In genomic region chr3:188061133-188061532, GRCh38 we compare ENCODE assay signal across 10 cellular contexts.
DNase-seq lines count a peak whose midpoint lies in the region; ATAC-seq and TF ChIP-seq lines count a peak whose summit lies in the region.
"Had no signal": no experiment of that assay in that cellular context is flagged by ENCODE, and none has a peak within 500 bp of the region (broad histone marks: within the 10 kb centered on the region; RNA-seq: fewer than 3 reads in every experiment).

No MANE protein-coding gene starts in this region.

- H3K27me3 Mint-ChIP-seq in activated T-cell treated with anti-CD3 and anti-CD28 coated beads, Interleukin-2, amount 50 U/mL, for 4 hours (ENCODE audit: low read depth), result no peaks in the 10 kb centered on the region
- no peaks in the 10 kb centered on the region for H3K27me3 Mint-ChIP-seq in stimulated activated naive CD8-positive, alpha-beta T cell treated with anti-CD3 and anti-CD28 coated beads, Interleukin-15, Interleukin-2, amounts not matched to agents 100 ng/mL and 50 ng/mL, for 24 hours

- H3K27ac Mint-ChIP-seq in stimulated activated naive CD8-positive, alpha-beta T cell treated with anti-CD3 and anti-CD28 coated beads, Interleukin-15, Interleukin-2, amounts not matched to agents 100 ng/mL and 50 ng/mL, for 24 hours, result peak overlapping the region; percentile 90

- H3K36me3 Mint-ChIP-seq in activated T-cell treated with anti-CD3 and anti-CD28 coated beads, Interleukin-2, amount 50 U/mL, for 4 hours (ENCODE audit: insufficient read depth), result no peaks in the 10 kb centered on the region
- no peaks in the 10 kb centered on the region for H3K36me3 Mint-ChIP-seq in stimulated activated naive CD8-positive, alpha-beta T cell treated with anti-CD3 and anti-CD28 coated beads, Interleukin-15, Interleukin-2, amounts not matched to agents 100 ng/mL and 50 ng/mL, for 24 hours (ENCODE audit: low read depth)

- peaks cover 0 to 24% (median 9%) of the 10 kb centered on the region in 4 donors for H3K4me1 ChIP-seq in tibial nerve

- H3K4me3 Mint-ChIP-seq in activated T-cell treated with anti-CD3 and anti-CD28 coated beads, Interleukin-2, amount 50 U/mL, for 4 hours, result peak overlapping the region; percentile 41
- H3K4me3 Mint-ChIP-seq in stimulated activated naive CD8-positive, alpha-beta T cell treated with anti-CD3 and anti-CD28 coated beads, Interleukin-15, Interleukin-2, amounts not matched to agents 100 ng/mL and 50 ng/mL, for 24 hours, result peak overlapping the region; percentile 54
- H3K4me3 Mint-ChIP-seq: neural crest cell had no signal

- no peak for TF ChIP-seq POLR2A in tibial nerve (IDR thresholded peaks at IDR 0.05)

- DNase-seq in NOMO-1 treated with DMSO at 0.1 percent for 48 hours (lab: John Stamatoyannopoulos, UW; ENCODE audit: unreplicated experiment) (peak; percentile 66), kidney epithelial cell (ENCODE audit: low read depth) (no peak), HuH-7 (ENCODE audit: low spot score) (no peak), NCI-H1105 treated with DMSO at 0.1 percent for 48 hours (lab: John Stamatoyannopoulos, UW) (no peak), tibial nerve (ENCODE audit: low spot score in 2 of 2) (no peak)
- DNase-seq in activated T-cell treated with anti-CD3 and anti-CD28 coated beads, Interleukin-2, amount 50 U/mL, for 4 hours, result peak; percentile 46

- H3K27me3 ChIP-seq in kidney epithelial cell (ENCODE audit: control insufficient read depth, insufficient read depth, low read length) (no peaks in the 10 kb centered on the region), tibial nerve (no peaks in the 10 kb centered on the region)

- H3K36me3 ChIP-seq in kidney epithelial cell (ENCODE audit: control insufficient read depth, insufficient read depth, low read length) (no peaks in the 10 kb centered on the region), tibial nerve (no peaks in the 10 kb centered on the region)

- peak; percentile 97 to 99 for ATAC-seq in activated T-cell treated with anti-CD3 and anti-CD28 coated beads, Interleukin-2, amount 50 U/mL, for 4 hours

- H3K27ac ChIP-seq in tibial nerve, result no peak overlapping the region
- H3K27ac ChIP-seq: KMS-11 had no signal

- peaks cover 32% of the 10 kb centered on the region for H3K4me1 Mint-ChIP-seq in activated T-cell treated with anti-CD3 and anti-CD28 coated beads, Interleukin-2, amount 50 U/mL, for 4 hours (ENCODE audit: low read depth)
- H3K4me1 Mint-ChIP-seq in stimulated activated naive CD8-positive, alpha-beta T cell treated with anti-CD3 and anti-CD28 coated beads, Interleukin-15, Interleukin-2, amounts not matched to agents 100 ng/mL and 50 ng/mL, for 24 hours (ENCODE audit: low read depth), result peaks cover 43% of the 10 kb centered on the region
- H3K4me1 Mint-ChIP-seq: neural crest cell had no signal

- TF ChIP-seq EP300 in tibial nerve (IDR thresholded peaks at IDR 0.05), result peak in 1 of 2 donors; percentile 10

- H3K4me3 ChIP-seq in GM12875 (ENCODE audit: low read depth, low read length), result no peak overlapping the region
- H3K4me3 ChIP-seq in kidney epithelial cell (ENCODE audit: low read depth, low read length), result no peak overlapping the region
- no peak overlapping the region for H3K4me3 ChIP-seq in tibial nerve

- no peaks in the 10 kb centered on the region for H3K9me3 Mint-ChIP-seq in activated T-cell treated with anti-CD3 and anti-CD28 coated beads, Interleukin-2, amount 50 U/mL, for 4 hours
- H3K9me3 Mint-ChIP-seq in stimulated activated naive CD8-positive, alpha-beta T cell treated with anti-CD3 and anti-CD28 coated beads, Interleukin-15, Interleukin-2, amounts not matched to agents 100 ng/mL and 50 ng/mL, for 24 hours, result no peaks in the 10 kb centered on the region
- H3K9me3 Mint-ChIP-seq: neural crest cell had no signal

- H3K9me3 ChIP-seq in tibial nerve, result no peaks in the 10 kb centered on the region

- WGBS in tibial nerve, 2 donors, result 40 to 48% methylated on average over 2 of the region's 2 CpGs

- 0 out of 2 replicates have a peak, but pooled peaks have one; percentile 4 for TF ChIP-seq CTCF in GM12875 (IDR thresholded peaks at IDR 0.05; ENCODE audit: borderline replicate concordance, insufficient read depth, low read depth, low read length)
- TF ChIP-seq CTCF in kidney epithelial cell (IDR thresholded peaks at IDR 0.05; ENCODE audit: insufficient read depth, low read length, poor library complexity, severe bottlenecking), result peak; percentile 19
- no peak for TF ChIP-seq CTCF in tibial nerve (IDR thresholded peaks at IDR 0.05)

Comparison
In these comparisons a context has a peak if more than half of its experiments do, and no peak if none do; other contexts are left out.
1. CTCF ChIP-seq: peak in GM12875 (single experiment) and kidney epithelial cell (single experiment); none in tibial nerve (0 of 5).
2. DNase-seq: peak in NOMO-1 treated with DMSO at 0.1 percent for 48 hours (single experiment) and activated T-cell treated with anti-CD3 and anti-CD28 coated beads, Interleukin-2, amount 50 U/mL, for 4 hours (single experiment); none in kidney epithelial cell (single experiment), HuH-7 (single experiment), NCI-H1105 treated with DMSO at 0.1 percent for 48 hours (single experiment) and tibial nerve (0 of 2).